Comparison of ENCODE assay signal across 14 cellular contexts in genomic region chr10:32950457-32951109, GRCh38. TPM values are rescaled to one million over a fixed set of nuclear protein-coding genes. Genes with fewer than 3 reads are reported as not detected.
A peak's percentile ranks its signal among the peaks of the same experiment; 100 is the strongest.
DNase-seq lines count a peak whose midpoint lies in the region; ATAC-seq, FAIRE-seq and TF ChIP-seq lines count a peak whose summit lies in the region.
"Had no signal": no experiment of that assay in that cellular context is flagged by ENCODE, and none has a peak within 500 bp of the region (broad histone marks: within the 10 kb centered on the region; RNA-seq: fewer than 3 reads in every experiment).

No MANE protein-coding gene starts in this region.

- no peak for DNase-seq in CD4-positive, alpha-beta memory T cell
- DNase-seq in HFFc6, result no peak
- DNase-seq in K562 (ENCODE audit: extremely low read depth in 1 of 4, low spot score in 3 of 4), result no peak
- no peak for DNase-seq in mesothelial cell of epicardium (ENCODE audit: low spot score in 2 of 2, unreplicated experiment in 2 of 2)
- DNase-seq in OCI-M2 (lab: John Stamatoyannopoulos, UW; ENCODE audit: unreplicated experiment), result no peak
- no peak for DNase-seq in MG63
- DNase-seq in head of caudate nucleus, result no peak
- no peak for DNase-seq in SK-N-DZ (ENCODE audit: low spot score)
- DNase-seq: dermis blood vessel endothelial cell, DMS153, HCEC 1CT, islet precursor cell, NCI-H345, retina had no signal

- in situ Hi-C loops in K562 (cut with MboI), result no loop called here

- H3K9me3 ChIP-seq in CD4-positive, alpha-beta memory T cell (ENCODE audit: control insufficient read depth in 1 of 2, low read length in 2 of 2), result no peaks in the 10 kb centered on the region
- H3K9me3 ChIP-seq in K562 (replicated peaks; ENCODE audit: control insufficient read depth, insufficient read depth, low read depth, low read length) (no peaks in the 10 kb centered on the region), MG63 (no peaks in the 10 kb centered on the region)

- POLR2A ChIA-PET in CD4-positive, alpha-beta memory T cell (lab: Charles Lee; ENCODE audit: partially characterized antibody), result interaction anchor here (0.7 to 10.4 kb wide), 5 partner anchors 19 to 203 kb away, joined by 3 to 131 read pairs (median 3); no protein-coding TSS in a partner anchor
- POLR2A ChIA-PET in K562 (lab: Yijun Ruan, JAX), result interaction anchor here (1.0 to 2.1 kb wide), 4 partner anchors 12 to 36 kb away, joined by 3 to 6 read pairs (median 4); no protein-coding TSS in a partner anchor

- H4K20me1 ChIP-seq in K562 (replicated peaks; ENCODE audit: control insufficient read depth, insufficient read depth, low read length), result peaks cover 26% of the 10 kb centered on the region

- no peaks in the 10 kb centered on the region for H3K36me3 ChIP-seq in CD4-positive, alpha-beta memory T cell (ENCODE audit: insufficient read depth, low read length)
- H3K36me3 ChIP-seq in K562 (ENCODE audit: control insufficient read depth, insufficient read depth, low read length) (peaks cover 19% of the 10 kb centered on the region; the same call in 2 of the 3 replicates), MG63 (peaks cover 34% of the 10 kb centered on the region)

- no TSS peak for BruUV-seq in K562 (replicated peaks; lab: Mats Ljungman, UMichigan)

- H3K9me3 Mint-ChIP-seq in CD4-positive, alpha-beta memory T cell, result no peaks in the 10 kb centered on the region
- no peaks in the 10 kb centered on the region for H3K9me3 Mint-ChIP-seq in HFFc6
- H3K9me3 Mint-ChIP-seq in mesothelial cell of epicardium, result no peaks in the 10 kb centered on the region

- H3K27me3 ChIP-seq in CD4-positive, alpha-beta memory T cell (ENCODE audit: insufficient read depth, low read length), result no peaks in the 10 kb centered on the region
- H3K27me3 ChIP-seq in K562 (ENCODE audit: control insufficient read depth in 2 of 2, insufficient read depth in 2 of 2, low read length in 2 of 2) (no peaks in the 10 kb centered on the region), MG63 (no peaks in the 10 kb centered on the region)

- no peak for TF ChIP-seq POLR2A in K562 (conservative IDR thresholded peaks at IDR 0.05)

- H3K36me3 Mint-ChIP-seq in CD4-positive, alpha-beta memory T cell, result peaks cover 31 to 47% of the 10 kb centered on the region in 2 donors
- H3K36me3 Mint-ChIP-seq in HFFc6 (ENCODE audit: low read depth) (peaks cover 20% of the 10 kb centered on the region), mesothelial cell of epicardium (no peaks in the 10 kb centered on the region)

- peaks cover 94% of the 10 kb centered on the region for H3K4me1 ChIP-seq in CD4-positive, alpha-beta memory T cell (ENCODE audit: insufficient read depth, low read length)
- H3K4me1 ChIP-seq in K562 (replicated peaks in 1 of 2; ENCODE audit: control insufficient read depth in 2 of 2, insufficient read depth in 2 of 2, low read length in 2 of 2), result peaks cover 0 to 63% of the 10 kb centered on the region in 2 experiments; a peak in 3 of 5 replicates

- H3K27ac ChIP-seq in CD4-positive, alpha-beta memory T cell (ENCODE audit: low read depth, low read length), result peak overlapping the region; percentile 43
- peak overlapping the region; percentile 56; the same call in 2 of the 3 replicates for H3K27ac ChIP-seq in K562 (ENCODE audit: extremely low read depth, low read depth, low read length)

- no peaks in the 10 kb centered on the region for H3K9me1 ChIP-seq in K562 (ENCODE audit: control insufficient read depth, insufficient read depth, low read length)

- peaks cover 72 to 96% (median 81%) of the 10 kb centered on the region in 4 donors for H3K4me1 Mint-ChIP-seq in CD4-positive, alpha-beta memory T cell
- H3K4me1 Mint-ChIP-seq in HFFc6 (ENCODE audit: low read depth) (peaks cover 97% of the 10 kb centered on the region), mesothelial cell of epicardium (peaks cover 63% of the 10 kb centered on the region)

- no peak for TF ChIP-seq RAD21 in K562 (CRISPR knock-in tag; conservative IDR thresholded peaks at IDR 0.05 in 1 of 2, IDR thresholded peaks at IDR 0.05 in 1 of 2)

- no peaks in the 10 kb centered on the region for H3K27me3 Mint-ChIP-seq in CD4-positive, alpha-beta memory T cell
- H3K27me3 Mint-ChIP-seq in HFFc6 (ENCODE audit: insufficient read depth), result no peaks in the 10 kb centered on the region
- H3K27me3 Mint-ChIP-seq in mesothelial cell of epicardium (ENCODE audit: low read depth), result no peaks in the 10 kb centered on the region

- intact Hi-C loops in CD4-positive, alpha-beta memory T cell (cut with micrococcal nuclease), result no loop called here
- intact Hi-C loops in K562 (cut with micrococcal nuclease), result loop anchor here (10.0 kb wide), 1 partner anchor 576 kb away; no protein-coding TSS in a partner anchor
- intact Hi-C loops in head of caudate nucleus (cut with DNase I), result no loop called here

- H3K4me3 ChIP-seq in CD4-positive, alpha-beta memory T cell (ENCODE audit: low read length in 2 of 2), result peak overlapping the region in 1 of 2 donors; percentile 8
- H3K4me3 ChIP-seq in K562 (no peak overlapping the region), MG63 (no peak overlapping the region)

- peak overlapping the region; percentile 73 to 96 (median 88) for H3K4me3 Mint-ChIP-seq in CD4-positive, alpha-beta memory T cell
- peak overlapping the region; percentile 90 for H3K4me3 Mint-ChIP-seq in HFFc6
- H3K4me3 Mint-ChIP-seq in mesothelial cell of epicardium, result peak overlapping the region; percentile 19

- H3K79me2 ChIP-seq in K562 (ENCODE audit: control insufficient read depth, insufficient read depth, low read length), result peaks cover 100% of the 10 kb centered on the region

- CTCF ChIA-PET in CD4-positive, alpha-beta memory T cell (lab: Charles Lee; ENCODE audit: partially characterized antibody), result interaction anchor here (0.9 to 1.4 kb wide), 3 partner anchors 30 to 58 kb away, joined by 3 to 4 read pairs (median 3); no protein-coding TSS in a partner anchor
- CTCF ChIA-PET in K562 (lab: Yijun Ruan, JAX; ENCODE audit: low intra/inter-chr PET ratio), result no interaction called here

- peak overlapping the region; percentile 58 for H3K4me2 ChIP-seq in K562 (ENCODE audit: insufficient read depth, low read length)

- peak; percentile 6 for ATAC-seq in K562

- peak; percentile 27; the same call in 1 of the 2 replicates for TF ChIP-seq EP300 in K562 (IDR thresholded peaks at IDR 0.05; ENCODE audit: low read length)

- no peak for FAIRE-seq in K562 (lab: Jason Lieb, UNC)

- no peak overlapping the region for H2AFZ ChIP-seq in K562 (ENCODE audit: low read depth, low read length)

- H3K9ac ChIP-seq in K562 (ENCODE audit: insufficient read depth in 1 of 2, low read depth in 2 of 2, low read length in 2 of 2), result peak overlapping the region in 1 of 2 experiments; percentile 61; a peak in 2 of 4 replicates

- no peak for TF ChIP-seq CTCF in HFFc6 (IDR thresholded peaks at IDR 0.05)
- TF ChIP-seq CTCF in K562 (IDR thresholded peaks at IDR 0.05 in 2 of 3, conservative IDR thresholded peaks at IDR 0.05 in 1 of 3; ENCODE audit: insufficient read depth in 2 of 3, low read depth in 1 of 3, low read length in 3 of 3), result no peak
- no peak for TF ChIP-seq CTCF in mesothelial cell of epicardium (IDR thresholded peaks at IDR 0.05; ENCODE audit: unreplicated experiment)

- peak overlapping the region; percentile 52 to 91 (median 79) for H3K27ac Mint-ChIP-seq in CD4-positive, alpha-beta memory T cell
- H3K27ac Mint-ChIP-seq in HFFc6 (peak overlapping the region; percentile 77), mesothelial cell of epicardium (peak overlapping the region; percentile 63)

- WGBS in K562 (ENCODE audit: insufficient coverage, low coverage, missing lambda C conversion rate), result 3% methylated on average over 6 of the region's 6 CpGs

TF ChIP-seq in K562, 482 proteins besides CTCF, POLR2A, EP300 and RAD21 (continues in another document):
- TF ChIP-seq STAT5A (IDR thresholded peaks at IDR 0.05; ENCODE audit: borderline replicate concordance, low read length) (no peak), ZNF444 (CRISPR knock-in tag; IDR thresholded peaks at IDR 0.05) (no peak), SMARCE1 (IDR thresholded peaks at IDR 0.05) (peak; percentile 67; the same call in 1 of the 2 replicates)

RNA-seq across cellular contexts. Expression of gene ITGB1, which starts 7.4 kb away (rescaled TPM):
- total RNA-seq in CD4-positive, alpha-beta memory T cell, result 100 to 1,000 TPM; 420 to 435 TPM
- 100 to 1,000 TPM; 634 to 758 TPM for polyA plus RNA-seq in CD4-positive, alpha-beta memory T cell
- total RNA-seq in HFFc6 (2021; fragmentation: NEBNext Ultra II Directional; extraction: Animal tissue kit (Norgen Biotek cat#: 25700)), result 1,000 to 10,000 TPM; 1,442 to 1,960 (median 1,623) TPM
- 67.4 and 220 TPM in 2 replicates for total RNA-seq in K562 (2011; cell fraction: chromatin; rRNA removed; ENCODE audit: low replicate concordance)
- total RNA-seq in K562 (2011; cell fraction: nucleolus; rRNA removed), result 103 and 140 TPM in 2 replicates
- total RNA-seq in K562 (2011; cell fraction: nucleoplasm; rRNA removed), result 195 and 215 TPM in 2 replicates
- 173 and 176 TPM in 2 replicates for total RNA-seq in K562 (2014; rRNA removed)
- total RNA-seq in K562 (2014; rRNA removed; fragmentation: Illumina TruSeq; extraction: Trizol), result 172 and 199 TPM in 2 replicates
- 175 and 190 TPM in 2 replicates for total RNA-seq in K562 (2015; rRNA removed; fragmentation: Illumina TruSeq; extraction: Trizol)
- total RNA-seq in K562 (2021), result 155 and 160 TPM in 2 replicates
- 135 and 194 TPM in 2 replicates for polyA plus RNA-seq in K562 (2011; rRNA removed)
- polyA plus RNA-seq in K562 (2011; cell fraction: cytosol; rRNA removed), result 28.8 and 90.8 TPM in 2 replicates
- polyA plus RNA-seq in K562 (2011; cell fraction: nucleus; rRNA removed), result 26.1 and 44.3 TPM in 2 replicates
- 135 and 173 TPM in 2 replicates for polyA plus RNA-seq in K562 (2012)
- polyA plus RNA-seq in K562 (2014; fragmentation: Illumina TruSeq; extraction: Trizol), result 144 and 149 TPM in 2 replicates
- polyA plus RNA-seq in K562 (2014; fragmentation: Nextera tagmentation; extraction: Ambion mirVana), result 10 to 100 TPM; 40.2 to 61.9 TPM
- polyA plus RNA-seq in K562 (2014; rRNA removed), result 133 and 150 TPM in 2 replicates
- polyA minus RNA-seq in K562 (2011; rRNA and poly(A)+ RNA removed), result 277 and 287 TPM in 2 replicates
- polyA minus RNA-seq in K562 (2011; cell fraction: cytosol; rRNA and poly(A)+ RNA removed), result 83.6 and 105 TPM in 2 replicates
- polyA minus RNA-seq in K562 (2011; cell fraction: nucleus; rRNA and poly(A)+ RNA removed), result 35.9 and 78.5 TPM in 2 replicates
- total RNA-seq in mesothelial cell of epicardium, result 294 to 307 TPM (median 307 TPM) in 3 replicates
- 715 and 2,345 TPM in 2 replicates for total RNA-seq in MG63 (2014; rRNA removed; shearing (Covaris generic); ENCODE audit: low replicate concordance)
- 200 and 212 TPM in 2 replicates for polyA plus RNA-seq in SK-N-DZ (2014; cell fraction: cytosol; rRNA removed)
- 73.8 and 74.9 TPM in 2 replicates for polyA plus RNA-seq in SK-N-DZ (2014; cell fraction: nucleus; rRNA removed)

Comparison
In these comparisons a context has a peak if more than half of its experiments do, and no peak if none do; other contexts are left out.
1. H3K4me3 Mint-ChIP-seq: peak in every context shown above with its lines; median percentile 90 in HFFc6; 88 in CD4-positive, alpha-beta memory T cell; 19 in mesothelial cell of epicardium.